In genomic region chr2:176081993-176082884, GRCh38 we compare ENCODE assay signal across 16 cellular contexts. TPM values are rescaled to one million over a fixed set of nuclear protein-coding genes. Genes with fewer than 3 reads are reported as not detected.
DNase-seq lines count a peak whose midpoint lies in the region; ATAC-seq, FAIRE-seq and TF ChIP-seq lines count a peak whose summit lies in the region.
"Had no signal": no experiment of that assay in that cellular context is flagged by ENCODE, and none has a peak within 500 bp of the region (broad histone marks: within the 10 kb centered on the region; RNA-seq: fewer than 3 reads in every experiment).

No MANE protein-coding gene starts in this region.

- H3K9me3 Mint-ChIP-seq in activated CD8-positive, alpha-beta T cell treated with anti-CD3 and anti-CD28 coated beads for 36 hours, result peaks cover 23% of the 10 kb centered on the region

- peaks cover 25% of the 10 kb centered on the region for H3K36me3 Mint-ChIP-seq in activated CD8-positive, alpha-beta T cell treated with anti-CD3 and anti-CD28 coated beads for 36 hours (ENCODE audit: low read depth)

- H3K27ac ChIP-seq in right atrium auricular region, result no peak overlapping the region
- no peak overlapping the region for H3K27ac ChIP-seq in left ventricle myocardium inferior (replicated peaks)
- no peak overlapping the region for H3K27ac ChIP-seq in kidney (ENCODE audit: low read depth in 2 of 2, low read length in 2 of 2)
- no peak overlapping the region for H3K27ac ChIP-seq in testis
- H3K27ac ChIP-seq: SJCRH30 had no signal

- H3K9me3 ChIP-seq in right atrium auricular region, result no peaks in the 10 kb centered on the region
- peaks cover 6% of the 10 kb centered on the region for H3K9me3 ChIP-seq in left ventricle myocardium inferior (replicated peaks)
- H3K9me3 ChIP-seq in kidney (ENCODE audit: control insufficient read depth in 1 of 2, low read length in 2 of 2), result peaks cover 0 to 9% of the 10 kb centered on the region in 2 donors
- H3K9me3 ChIP-seq in testis, result no peaks in the 10 kb centered on the region
- H3K9me3 ChIP-seq: SJCRH30 had no signal

- H3K27me3 ChIP-seq in right atrium auricular region (peaks cover 69 to 84% of the 10 kb centered on the region in 2 donors), left ventricle myocardium inferior (ENCODE audit: low read depth) (peaks cover 100% of the 10 kb centered on the region), testis (no peaks in the 10 kb centered on the region)
- H3K27me3 ChIP-seq: SJCRH30 had no signal

- FAIRE-seq in kidney (lab: Jason Lieb, UNC), result no peak
- FAIRE-seq: colon had no signal

- H3K4me3 ChIP-seq in right atrium auricular region, result no peak overlapping the region
- no peak overlapping the region for H3K4me3 ChIP-seq in left ventricle myocardium inferior
- H3K4me3 ChIP-seq in kidney (ENCODE audit: low read length in 2 of 2), result no peak overlapping the region
- peak overlapping the region; percentile 18 to 44 for H3K4me3 ChIP-seq in testis
- H3K4me3 ChIP-seq: SJCRH30 had no signal

- no peak overlapping the region for H3K9ac ChIP-seq in kidney (ENCODE audit: low read length in 2 of 2)

- ATAC-seq in activated CD8-positive, alpha-beta T cell treated with anti-CD3 and anti-CD28 coated beads for 36 hours, result no peak
- no peak for ATAC-seq in sciatic nerve

- DNase-seq in right atrium auricular region (ENCODE audit: low spot score) (peak; percentile 28), left ventricle myocardium inferior (no peak), kidney (peak; percentile 66), testis (no peak), pons (ENCODE audit: low spot score) (no peak), sciatic nerve (ENCODE audit: low spot score) (no peak)
- no peak for DNase-seq in activated CD8-positive, alpha-beta T cell treated with anti-CD3 and anti-CD28 coated beads for 36 hours
- DNase-seq in stimulated activated naive CD4-positive, alpha-beta T cell treated with Interleukin-2 at 50 U/mL for 16 hours (lab: John Stamatoyannopoulos, UW), result no peak
- DNase-seq: activated naive CD4-positive, alpha-beta T cell treated with anti-CD3 and anti-CD28 coated beads for 36 hours; AML-193; Karpas-422; NCI-H187 treated with DMSO at 0.1 percent for 48 hours; occipital lobe; SJCRH30 had no signal

- intact Hi-C loops in left ventricle myocardium inferior (cut with micrococcal nuclease), result no loop called here
- intact Hi-C loops in activated CD8-positive, alpha-beta T cell treated with anti-CD3 and anti-CD28 coated beads for 36 hours (cut with micrococcal nuclease), result no loop called here
- intact Hi-C loops in kidney (cut with DNase I), result no loop called here
- intact Hi-C loops in testis (cut with DNase I; ENCODE audit: low total_unique reads), result loop anchor here (10.0 kb wide), 1 partner anchor 397 kb away; no protein-coding TSS in a partner anchor
- intact Hi-C loops in sciatic nerve (cut with DNase I), result loop anchor here (2.0 to 10.0 kb wide), 2 partner anchors 53 to 397 kb away; no protein-coding TSS in a partner anchor

- no peak overlapping the region for H3K27ac Mint-ChIP-seq in activated CD8-positive, alpha-beta T cell treated with anti-CD3 and anti-CD28 coated beads for 36 hours
- H3K27ac Mint-ChIP-seq: activated naive CD4-positive, alpha-beta T cell treated with anti-CD3 and anti-CD28 coated beads for 36 hours had no signal

- TF ChIP-seq CTCF in right atrium auricular region (IDR thresholded peaks at IDR 0.05) (no peak), left ventricle myocardium inferior (IDR thresholded peaks at IDR 0.05; ENCODE audit: borderline replicate concordance) (no peak), kidney (IDR thresholded peaks at IDR 0.05; ENCODE audit: borderline replicate concordance, extremely low read depth, insufficient read depth) (no peak), testis (IDR thresholded peaks at IDR 0.05) (no peak)
- TF ChIP-seq CTCF in activated CD8-positive, alpha-beta T cell treated with anti-CD3 and anti-CD28 coated beads for 36 hours (IDR thresholded peaks at IDR 0.05), result no peak

- no peaks in the 10 kb centered on the region for H3K36me3 ChIP-seq in right atrium auricular region
- H3K36me3 ChIP-seq in left ventricle myocardium inferior, result no peaks in the 10 kb centered on the region
- no peaks in the 10 kb centered on the region for H3K36me3 ChIP-seq in kidney (ENCODE audit: control insufficient read depth in 1 of 2, insufficient read depth in 2 of 2, low read length in 2 of 2)
- no peaks in the 10 kb centered on the region for H3K36me3 ChIP-seq in testis (ENCODE audit: low read depth, missing control alignments)
- H3K36me3 ChIP-seq: SJCRH30 had no signal

- H3K27me3 Mint-ChIP-seq in activated CD8-positive, alpha-beta T cell treated with anti-CD3 and anti-CD28 coated beads for 36 hours, result peaks cover 78% of the 10 kb centered on the region

- H3K4me1 ChIP-seq in right atrium auricular region, result peaks cover 0 to 45% of the 10 kb centered on the region in 2 donors
- H3K4me1 ChIP-seq in left ventricle myocardium inferior, result peaks cover 54% of the 10 kb centered on the region
- H3K4me1 ChIP-seq in kidney (ENCODE audit: control insufficient read depth in 1 of 2, insufficient read depth in 1 of 2, low read depth in 1 of 2, low read length in 2 of 2), result peaks cover 0 to 6% of the 10 kb centered on the region in 2 donors
- H3K4me1 ChIP-seq in testis, result peaks cover 4% of the 10 kb centered on the region
- H3K4me1 ChIP-seq: SJCRH30 had no signal

- peaks cover 10% of the 10 kb centered on the region for H3K4me1 Mint-ChIP-seq in activated CD8-positive, alpha-beta T cell treated with anti-CD3 and anti-CD28 coated beads for 36 hours (ENCODE audit: low read depth)

- POLR2A ChIA-PET in activated CD8-positive, alpha-beta T cell treated with anti-CD3 and anti-CD28 coated beads for 36 hours (lab: Charles Lee), result interaction anchor here (1.2 kb wide), 1 partner anchor 11 kb away, joined by 3 read pairs; no protein-coding TSS in a partner anchor

- WGBS in testis, 2 donors, result 9 to 17% methylated on average over 34 to 65 of the region's 65 CpGs

- CTCF ChIA-PET in activated CD8-positive, alpha-beta T cell treated with anti-CD3 and anti-CD28 coated beads for 36 hours (lab: Charles Lee), result interaction anchor here (1.6 to 2.2 kb wide), 3 partner anchors 19 to 45 kb away, joined by 3 to 7 read pairs (median 4); no protein-coding TSS in a partner anchor

- H3K4me3 Mint-ChIP-seq in activated CD8-positive, alpha-beta T cell treated with anti-CD3 and anti-CD28 coated beads for 36 hours, result peak overlapping the region; percentile 31
- H3K4me3 Mint-ChIP-seq: activated naive CD4-positive, alpha-beta T cell treated with anti-CD3 and anti-CD28 coated beads for 36 hours had no signal

- TF ChIP-seq POLR2A in testis (IDR thresholded peaks at IDR 0.05), result no peak

RNA-seq across cellular contexts. Expression of gene EVX2, which starts 1.5 kb away (rescaled TPM):
- not detected for total RNA-seq in right atrium auricular region
- total RNA-seq in left ventricle myocardium inferior, result not detected
- total RNA-seq in activated CD8-positive, alpha-beta T cell treated with anti-CD3 and anti-CD28 coated beads for 36 hours, result not detected
- not detected for total RNA-seq in kidney
- polyA plus RNA-seq in kidney (ENCODE audit: insufficient read depth, low read depth, low replicate concordance), result not detected
- 1 to 10 TPM; 1.5 to 3.1 TPM for total RNA-seq in testis
- 2.3 TPM for polyA plus RNA-seq in testis (ENCODE audit: insufficient read depth, low read depth, low replicate concordance)
- not detected for total RNA-seq in sciatic nerve
- total RNA-seq: activated naive CD4-positive, alpha-beta T cell treated with anti-CD3 and anti-CD28 coated beads for 36 hours; kidney epithelial cell; occipital lobe; SJCRH30 had no signal

RNA-seq across cellular contexts. Expression of gene HOXD13, which starts 10.3 kb away (rescaled TPM):
- total RNA-seq in right atrium auricular region, result not detected
- total RNA-seq in left ventricle myocardium inferior, result not detected
- not detected for total RNA-seq in activated CD8-positive, alpha-beta T cell treated with anti-CD3 and anti-CD28 coated beads for 36 hours
- not detected for total RNA-seq in kidney
- polyA plus RNA-seq in kidney (ENCODE audit: insufficient read depth, low read depth, low replicate concordance), result not detected
- total RNA-seq in testis, result under 1 TPM in 1 of 2 donors, not detected in 1; 0.31 TPM
- 0.36 TPM for polyA plus RNA-seq in testis (ENCODE audit: insufficient read depth, low read depth, low replicate concordance)
- total RNA-seq in sciatic nerve, result not detected
- total RNA-seq: activated naive CD4-positive, alpha-beta T cell treated with anti-CD3 and anti-CD28 coated beads for 36 hours; kidney epithelial cell; occipital lobe had no signal

RNA-seq across cellular contexts. Expression of gene HOXD12, which starts 17.4 kb away (rescaled TPM):
- not detected for total RNA-seq in right atrium auricular region
- total RNA-seq in left ventricle myocardium inferior, result not detected
- not detected for total RNA-seq in activated CD8-positive, alpha-beta T cell treated with anti-CD3 and anti-CD28 coated beads for 36 hours
- total RNA-seq in kidney, result not detected
- not detected for polyA plus RNA-seq in kidney (ENCODE audit: insufficient read depth, low read depth, low replicate concordance)
- total RNA-seq in testis, result not detected
- polyA plus RNA-seq in testis (ENCODE audit: insufficient read depth, low read depth, low replicate concordance), result not detected
- total RNA-seq in sciatic nerve, result not detected
- total RNA-seq: activated naive CD4-positive, alpha-beta T cell treated with anti-CD3 and anti-CD28 coated beads for 36 hours; kidney epithelial cell; occipital lobe had no signal

RNA-seq across cellular contexts. Expression of gene HOXD11, which starts 24.8 kb away (rescaled TPM):
- total RNA-seq in right atrium auricular region (not detected), left ventricle myocardium inferior (not detected), kidney (15.9 TPM), testis (1 to 10 TPM in 1 of 2 donors, under 1 TPM in 1; 0.62 to 1.7 TPM), sciatic nerve (0.40 TPM)
- not detected for total RNA-seq in activated CD8-positive, alpha-beta T cell treated with anti-CD3 and anti-CD28 coated beads for 36 hours
- polyA plus RNA-seq in kidney (ENCODE audit: insufficient read depth, low read depth, low replicate concordance) (5.8 TPM), testis (ENCODE audit: insufficient read depth, low read depth, low replicate concordance) (0.29 TPM)
- total RNA-seq: activated naive CD4-positive, alpha-beta T cell treated with anti-CD3 and anti-CD28 coated beads for 36 hours; occipital lobe had no signal

RNA-seq across cellular contexts. Expression of gene HOXD10, which starts 34.3 kb away (rescaled TPM):
- not detected for total RNA-seq in right atrium auricular region
- total RNA-seq in left ventricle myocardium inferior, result not detected
- total RNA-seq in activated CD8-positive, alpha-beta T cell treated with anti-CD3 and anti-CD28 coated beads for 36 hours, result not detected
- 35.4 TPM for total RNA-seq in kidney
- 28.2 TPM for polyA plus RNA-seq in kidney (ENCODE audit: insufficient read depth, low read depth, low replicate concordance)
- total RNA-seq in testis, result 1 to 10 TPM; 2.7 to 3.3 TPM
- polyA plus RNA-seq in testis (ENCODE audit: insufficient read depth, low read depth, low replicate concordance), result 0.92 TPM
- total RNA-seq in sciatic nerve, result 1.9 TPM
- total RNA-seq: activated naive CD4-positive, alpha-beta T cell treated with anti-CD3 and anti-CD28 coated beads for 36 hours; occipital lobe had no signal

Comparison
In these comparisons a context has a peak if more than half of its experiments do, and no peak if none do; other contexts are left out.
1. DNase-seq: peak in right atrium auricular region (single experiment) and kidney (single experiment); none in left ventricle myocardium inferior (single experiment), activated CD8-positive, alpha-beta T cell treated with anti-CD3 and anti-CD28 coated beads for 36 hours (single experiment), testis (single experiment), stimulated activated naive CD4-positive, alpha-beta T cell treated with Interleukin-2 at 50 U/mL for 16 hours (single experiment), pons (single experiment) and sciatic nerve (single experiment).
2. H3K4me3 ChIP-seq: peak in testis (2 of 2); none in right atrium auricular region (0 of 2), left ventricle myocardium inferior (single experiment) and kidney (0 of 2).
3. intact Hi-C loops: an anchor here in testis (10.0 kb wide) and sciatic nerve (2.0 to 10.0 kb wide); none called in left ventricle myocardium inferior, activated CD8-positive, alpha-beta T cell treated with anti-CD3 and anti-CD28 coated beads for 36 hours and kidney.